In genomic region chr10:102115775-102116174, GRCh38 we compare ENCODE assay signal across 9 cellular contexts. TPM values are rescaled to one million over a fixed set of nuclear protein-coding genes. Genes with fewer than 3 reads are reported as not detected.
A peak's percentile ranks its signal among the peaks of the same experiment; 100 is the strongest.
DNase-seq lines count a peak whose midpoint lies in the region; ATAC-seq and TF ChIP-seq lines count a peak whose summit lies in the region.
"Had no signal": no experiment of that assay in that cellular context is flagged by ENCODE, and none has a peak within 500 bp of the region (broad histone marks: within the 10 kb centered on the region; RNA-seq: fewer than 3 reads in every experiment).

No MANE protein-coding gene starts in this region.

- no peaks in the 10 kb centered on the region for H3K27me3 ChIP-seq in breast epithelium
- H3K27me3 ChIP-seq in naive thymus-derived CD4-positive, alpha-beta T cell (ENCODE audit: control insufficient read depth in 2 of 2, insufficient read depth in 2 of 2, low read length in 2 of 2) = no peaks in the 10 kb centered on the region

- H3K36me3 Mint-ChIP-seq in naive thymus-derived CD4-positive, alpha-beta T cell = peaks cover 0 to 15% (median 0%) of the 10 kb centered on the region in 5 donors

- H3K9me3 Mint-ChIP-seq in naive thymus-derived CD4-positive, alpha-beta T cell = no peaks in the 10 kb centered on the region

- peak overlapping the region; percentile 80 to 98 (median 91) for H3K27ac Mint-ChIP-seq in naive thymus-derived CD4-positive, alpha-beta T cell

- H3K9me3 ChIP-seq in breast epithelium = no peaks in the 10 kb centered on the region
- no peaks in the 10 kb centered on the region for H3K9me3 ChIP-seq in naive thymus-derived CD4-positive, alpha-beta T cell (ENCODE audit: control insufficient read depth in 2 of 3, low read length in 3 of 3)

- H3K4me3 ChIP-seq in breast epithelium = peak overlapping the region in 2 of 3 donors; percentile 74 to 96
- H3K4me3 ChIP-seq in naive thymus-derived CD4-positive, alpha-beta T cell (ENCODE audit: low read length) = peak overlapping the region; percentile 77

- peaks cover 5% of the 10 kb centered on the region for H3K36me3 ChIP-seq in breast epithelium
- peaks cover 4 to 10% (median 5%) of the 10 kb centered on the region in 3 experiments for H3K36me3 ChIP-seq in naive thymus-derived CD4-positive, alpha-beta T cell (ENCODE audit: control insufficient read depth in 2 of 3, insufficient read depth in 3 of 3, low read length in 3 of 3)

- POLR2A ChIA-PET in naive thymus-derived CD4-positive, alpha-beta T cell (lab: Charles Lee) = interaction anchor here (0.6 to 2.6 kb wide), 7 partner anchors 13 to 389 kb away, joined by 3 to 10 read pairs (median 5); partner anchors contain the start of genes NOLC1, OGA and PPRC1

- no peak for TF ChIP-seq POLR2A in breast epithelium (IDR thresholded peaks at IDR 0.05)

- H3K4me3 Mint-ChIP-seq in naive thymus-derived CD4-positive, alpha-beta T cell = peak overlapping the region; percentile 84 to 97 (median 92)

- no peaks in the 10 kb centered on the region for H3K27me3 Mint-ChIP-seq in naive thymus-derived CD4-positive, alpha-beta T cell

- H3K4me1 ChIP-seq in breast epithelium = peaks cover 27 to 49% of the 10 kb centered on the region in 2 donors
- peaks cover 49 to 58% of the 10 kb centered on the region in 2 donors for H3K4me1 ChIP-seq in naive thymus-derived CD4-positive, alpha-beta T cell (ENCODE audit: control insufficient read depth in 2 of 2, insufficient read depth in 2 of 2, low read length in 2 of 2)

- CTCF ChIA-PET in naive thymus-derived CD4-positive, alpha-beta T cell (lab: Charles Lee) = interaction anchor here (0.9 to 1.8 kb wide), 4 partner anchors 12 to 106 kb away, joined by 3 to 4 read pairs (median 3); no protein-coding TSS in a partner anchor

- H3K4me1 Mint-ChIP-seq in naive thymus-derived CD4-positive, alpha-beta T cell = peaks cover 54 to 75% (median 65%) of the 10 kb centered on the region in 7 donors

- intact Hi-C loops in breast epithelium (cut with DNase I; ENCODE audit: low total_unique reads) (no loop called here), posterior cingulate gyrus (cut with DNase I) (no loop called here)
- intact Hi-C loops in naive thymus-derived CD4-positive, alpha-beta T cell (cut with micrococcal nuclease) = loop anchor here (1.0 to 5.0 kb wide), 11 partner anchors 17 to 527 kb away; partner anchors contain the start of genes ACTR1A (in 1 of the 2), GBF1 (in 1 of the 2), HPS6 (in 1 of the 2) and NFKB2 (in 1 of the 2)

- no peak for TF ChIP-seq CTCF in breast epithelium (IDR thresholded peaks at IDR 0.05)

- peak overlapping the region; percentile 98 to 100 for H3K27ac ChIP-seq in breast epithelium
- H3K27ac ChIP-seq in naive thymus-derived CD4-positive, alpha-beta T cell (ENCODE audit: low read depth, low read length) = peak overlapping the region; percentile 97

- DNase-seq in AML-193 (lab: John Stamatoyannopoulos, UW) = peak; percentile 48 to 59
- DNase-seq in KG1 (lab: John Stamatoyannopoulos, UW) = peak; percentile 20
- DNase-seq in breast epithelium (ENCODE audit: low spot score in 2 of 2) = no peak
- peak in 5 of 9 donors; percentile 33 to 42 (median 39) for DNase-seq in naive thymus-derived CD4-positive, alpha-beta T cell
- no peak for DNase-seq in A172 (ENCODE audit: low spot score)
- DNase-seq in NCI-H2196 treated with DMSO at 0.1 percent for 48 hours (lab: John Stamatoyannopoulos, UW; ENCODE audit: unreplicated experiment) = no peak
- no peak for DNase-seq in posterior cingulate gyrus
- DNase-seq: activated CD4-positive, alpha-beta T cell treated with anti-CD3 and anti-CD28 coated beads, Interleukin-2, amount 50 U/mL, for 48 hours had no signal

- ATAC-seq in naive thymus-derived CD4-positive, alpha-beta T cell = no peak
- ATAC-seq in GM21576 (IDR thresholded peaks at IDR 0.05; ENCODE audit: unreplicated experiment) = no peak

RNA-seq across cellular contexts. Expression of gene LDB1, which starts 4.4 kb away (rescaled TPM):
- total RNA-seq in breast epithelium = 10 to 100 TPM; 29.6 to 53.6 (median 43.6) TPM
- 100 to 1,000 TPM; 101 to 152 (median 115) TPM for total RNA-seq in naive thymus-derived CD4-positive, alpha-beta T cell
- polyA plus RNA-seq in naive thymus-derived CD4-positive, alpha-beta T cell = 10 to 100 TPM; 26.2 to 45.8 TPM
- total RNA-seq in A172 (2014; rRNA removed; shearing (Covaris generic)) = 27.3 and 29.0 TPM in 2 replicates

RNA-seq across cellular contexts. Expression of gene PPRC1, which starts 17.1 kb away (rescaled TPM):
- 10 to 100 TPM in 2 of 3 donors, 1 to 10 TPM in 1; 9.1 to 21.0 (median 19.8) TPM for total RNA-seq in breast epithelium
- 10 to 100 TPM; 33.7 to 56.5 (median 40.6) TPM for total RNA-seq in naive thymus-derived CD4-positive, alpha-beta T cell
- polyA plus RNA-seq in naive thymus-derived CD4-positive, alpha-beta T cell = 10 to 100 TPM in 1 of 2 donors, 1 to 10 TPM in 1; 9.7 to 31.0 TPM
- total RNA-seq in A172 (2014; rRNA removed; shearing (Covaris generic)) = 26.0 and 28.9 TPM in 2 replicates

RNA-seq across cellular contexts. Expression of gene NOLC1, which starts 36.4 kb away (rescaled TPM):
- total RNA-seq in breast epithelium = 10 to 100 TPM; 40.5 to 82.8 (median 65.5) TPM
- 10 to 100 TPM; 45.1 to 98.5 (median 58.8) TPM for total RNA-seq in naive thymus-derived CD4-positive, alpha-beta T cell
- 10 to 100 TPM; 54.5 to 91.6 TPM for polyA plus RNA-seq in naive thymus-derived CD4-positive, alpha-beta T cell
- total RNA-seq in A172 (2014; rRNA removed; shearing (Covaris generic)) = 77.2 and 87.7 TPM in 2 replicates

RNA-seq across cellular contexts. Expression of gene HPS6, which starts 50.6 kb away (rescaled TPM):
- total RNA-seq in breast epithelium = 10 to 100 TPM; 17.4 to 22.7 (median 19.7) TPM
- total RNA-seq in naive thymus-derived CD4-positive, alpha-beta T cell = 10 to 100 TPM; 12.1 to 24.2 (median 20.9) TPM
- polyA plus RNA-seq in naive thymus-derived CD4-positive, alpha-beta T cell = 10 to 100 TPM; 13.8 to 29.9 TPM
- 39.7 and 49.6 TPM in 2 replicates for total RNA-seq in A172 (2014; rRNA removed; shearing (Covaris generic))

RNA-seq across cellular contexts. Expression of gene ARMH3, which starts 59.8 kb away (rescaled TPM):
- total RNA-seq in breast epithelium = 10 to 100 TPM; 18.4 to 27.4 (median 22.4) TPM
- 10 to 100 TPM; 26.7 to 34.0 (median 28.8) TPM for total RNA-seq in naive thymus-derived CD4-positive, alpha-beta T cell
- polyA plus RNA-seq in naive thymus-derived CD4-positive, alpha-beta T cell = 10 to 100 TPM; 19.7 to 22.5 TPM
- 6.0 and 17.7 TPM in 2 replicates for total RNA-seq in A172 (2014; rRNA removed; shearing (Covaris generic))

Comparison
In these comparisons a context has a peak if more than half of its experiments do, and no peak if none do; other contexts are left out.
1. DNase-seq: peak in AML-193 (2 of 2), KG1 (single experiment) and naive thymus-derived CD4-positive, alpha-beta T cell (5 of 9); none in breast epithelium (0 of 2), A172 (single experiment), NCI-H2196 treated with DMSO at 0.1 percent for 48 hours (single experiment) and posterior cingulate gyrus (0 of 10).
2. intact Hi-C loops: an anchor here in naive thymus-derived CD4-positive, alpha-beta T cell (1.0 to 5.0 kb wide); none called in breast epithelium and posterior cingulate gyrus.